In genomic region chr1:72397786-72398185, GRCh38 we compare ENCODE assay signal across 9 cellular contexts.
DNase-seq lines count a peak whose midpoint lies in the region; TF ChIP-seq lines count a peak whose summit lies in the region.
"Had no signal": no experiment of that assay in that cellular context is flagged by ENCODE, and none has a peak within 500 bp of the region (broad histone marks: within the 10 kb centered on the region; RNA-seq: fewer than 3 reads in every experiment).

No MANE protein-coding gene starts in this region.

- H3K9me3 Mint-ChIP-seq in neural progenitor cell, result no peaks in the 10 kb centered on the region

- no peaks in the 10 kb centered on the region for H3K36me3 ChIP-seq in neural progenitor cell
- H3K36me3 ChIP-seq: pancreas had no signal

- no peaks in the 10 kb centered on the region for H3K27me3 ChIP-seq in neural progenitor cell
- H3K27me3 ChIP-seq: pancreas had no signal

- H3K4me3 ChIP-seq in NB4 (ENCODE audit: low read depth, low read length) (no peak overlapping the region), astrocyte of the cerebellum (ENCODE audit: low read depth, low read length) (no peak overlapping the region), neural progenitor cell (no peak overlapping the region)
- H3K4me3 ChIP-seq: pancreas, SK-N-MC had no signal

- H3F3A ChIP-seq in neural progenitor cell (ENCODE audit: low read depth), result no peaks in the 10 kb centered on the region

- H3K9ac ChIP-seq in neural progenitor cell, result no peak overlapping the region

- H3K36me3 Mint-ChIP-seq in neural progenitor cell, result no peaks in the 10 kb centered on the region

- no peaks in the 10 kb centered on the region for H3K4me1 ChIP-seq in neural progenitor cell
- H3K4me1 ChIP-seq: pancreas had no signal

- H3K79me2 ChIP-seq in neural progenitor cell (ENCODE audit: low read depth), result no peaks in the 10 kb centered on the region

- H3K27ac Mint-ChIP-seq in neural progenitor cell, result no peak overlapping the region

- H3K4me2 ChIP-seq in neural progenitor cell, result no peak overlapping the region

- H2AFZ ChIP-seq in neural progenitor cell (replicated peaks), result no peak overlapping the region

- no peak for TF ChIP-seq POLR2A in NB4 (IDR thresholded peaks at IDR 0.05; ENCODE audit: extremely low read depth, insufficient read length)

- H3K9me3 ChIP-seq in neural progenitor cell (ENCODE audit: low read depth), result no peaks in the 10 kb centered on the region
- H3K9me3 ChIP-seq: pancreas had no signal

- DNase-seq in DMS79 treated with DMSO at 0.1 percent for 48 hours (lab: John Stamatoyannopoulos, UW), result peak; percentile 37
- peak; percentile 2 for DNase-seq in NB4 (ENCODE audit: low read depth)
- peak; percentile 83 for DNase-seq in astrocyte of the cerebellum (ENCODE audit: low read depth)
- DNase-seq in neural progenitor cell (ENCODE audit: low spot score), result peak; percentile 9
- DNase-seq in activated CD8-positive, alpha-beta memory T cell treated with anti-CD3 and anti-CD28 coated beads, Interleukin-2, amount 50 U/mL, for 4 hours, result no peak
- no peak for DNase-seq in NCI-H82 treated with DMSO at 0.1 percent for 48 hours (lab: John Stamatoyannopoulos, UW; ENCODE audit: unreplicated experiment)
- no peak for DNase-seq in activated T-cell treated with anti-CD3 and anti-CD28 coated beads for 4 hours
- DNase-seq: pancreas had no signal

- no peak overlapping the region for H3K4me3 Mint-ChIP-seq in neural progenitor cell

- H3K27ac ChIP-seq in neural progenitor cell, result no peak overlapping the region
- H3K27ac ChIP-seq: pancreas, SK-N-MC had no signal

- H3K4me1 Mint-ChIP-seq in neural progenitor cell, result no peaks in the 10 kb centered on the region

- H4K20me1 ChIP-seq in neural progenitor cell (ENCODE audit: low read depth), result no peaks in the 10 kb centered on the region

- no peak for TF ChIP-seq CTCF in NB4 (IDR thresholded peaks at IDR 0.05; ENCODE audit: low read depth, low read length)
- no peak for TF ChIP-seq CTCF in astrocyte of the cerebellum (IDR thresholded peaks at IDR 0.05; ENCODE audit: low read depth, low read length, missing control alignments)
- no peak for TF ChIP-seq CTCF in neural progenitor cell (IDR thresholded peaks at IDR 0.05)

- no peaks in the 10 kb centered on the region for H3K27me3 Mint-ChIP-seq in neural progenitor cell (ENCODE audit: insufficient read depth, low read depth)

- in situ Hi-C loops in astrocyte of the cerebellum (cut with HindIII; ENCODE audit: low sequenced_read_pairs), result no loop called here

Comparison
In these comparisons a context has a peak if more than half of its experiments do, and no peak if none do; other contexts are left out.
1. DNase-seq: peak in DMS79 treated with DMSO at 0.1 percent for 48 hours (single experiment), NB4 (single experiment), astrocyte of the cerebellum (single experiment) and neural progenitor cell (single experiment); none in activated CD8-positive, alpha-beta memory T cell treated with anti-CD3 and anti-CD28 coated beads, Interleukin-2, amount 50 U/mL, for 4 hours (single experiment), NCI-H82 treated with DMSO at 0.1 percent for 48 hours (single experiment) and activated T-cell treated with anti-CD3 and anti-CD28 coated beads for 4 hours (single experiment).